ENCODE assay signal across 25 cellular contexts in genomic region chr22:33640900-33641299, GRCh38.
"Had no signal": no experiment of that assay in that cellular context is flagged by ENCODE, and none has a peak within 500 bp of the region (broad histone marks: within the 10 kb centered on the region; RNA-seq: fewer than 3 reads in every experiment).

No MANE protein-coding gene starts in this region.

- H3K27me3 Mint-ChIP-seq: activated CD4-positive, alpha-beta memory T cell treated with anti-CD3 and anti-CD28 coated beads, Interleukin-2, amount 10 ng/mL, durations not matched to agents 7 days and 5 days; activated CD4-positive, alpha-beta T cell treated with anti-CD3 and anti-CD28 coated beads, Interleukin-2, amount 10 ng/mL, durations not matched to agents 7 days and 5 days; activated naive CD8-positive, alpha-beta T cell; brain; central memory CD8-positive, alpha-beta T cell had no signal

- H3K27ac Mint-ChIP-seq: activated CD4-positive, alpha-beta memory T cell treated with anti-CD3 and anti-CD28 coated beads, Interleukin-2, amount 10 ng/mL, durations not matched to agents 7 days and 5 days; activated CD4-positive, alpha-beta T cell treated with anti-CD3 and anti-CD28 coated beads, Interleukin-2, amount 10 ng/mL, durations not matched to agents 7 days and 5 days; activated naive CD4-positive, alpha-beta T cell treated with anti-CD3 and anti-CD28 coated beads for 36 hours; activated naive CD8-positive, alpha-beta T cell; activated T-helper 17 cell treated with anti-CD3 and anti-CD28 coated beads, Interleukin-2, amount 50 U/mL, for 72 hours; brain had no signal

- FAIRE-seq: astrocyte, TTC549 had no signal

- H3K36me3 Mint-ChIP-seq: activated naive CD8-positive, alpha-beta T cell had no signal

- H3K4me1 Mint-ChIP-seq: activated CD4-positive, alpha-beta memory T cell treated with anti-CD3 and anti-CD28 coated beads, Interleukin-2, amount 10 ng/mL, durations not matched to agents 7 days and 5 days; activated CD4-positive, alpha-beta T cell treated with anti-CD3 and anti-CD28 coated beads, Interleukin-2, amount 10 ng/mL, durations not matched to agents 7 days and 5 days; activated T-helper 17 cell treated with anti-CD3 and anti-CD28 coated beads, Interleukin-2, amount 50 U/mL, for 72 hours; brain; central memory CD8-positive, alpha-beta T cell had no signal

- H3K4me2 ChIP-seq: PC-9 had no signal

- H3K27ac ChIP-seq: PC-9 had no signal

- H3K4me3 Mint-ChIP-seq: activated CD4-positive, alpha-beta memory T cell treated with anti-CD3 and anti-CD28 coated beads, Interleukin-2, amount 10 ng/mL, durations not matched to agents 7 days and 5 days; activated CD4-positive, alpha-beta T cell treated with anti-CD3 and anti-CD28 coated beads, Interleukin-2, amount 10 ng/mL, durations not matched to agents 7 days and 5 days; activated naive CD4-positive, alpha-beta T cell treated with anti-CD3 and anti-CD28 coated beads for 36 hours; activated naive CD8-positive, alpha-beta T cell; activated T-helper 17 cell treated with anti-CD3 and anti-CD28 coated beads, Interleukin-2, amount 50 U/mL, for 72 hours; brain; central memory CD8-positive, alpha-beta T cell had no signal

- H2AFZ ChIP-seq: PC-9 had no signal

- ATAC-seq: activated T-helper 17 cell treated with anti-CD3 and anti-CD28 coated beads, Interleukin-2, amount 50 U/mL, for 72 hours had no signal

- H3K4me3 ChIP-seq: PC-9 had no signal

- DNase-seq: activated CD4-positive, alpha-beta memory T cell treated with anti-CD3 and anti-CD28 coated beads, Interleukin-2, amount 10 ng/mL, durations not matched to agents 7 days and 5 days; activated CD4-positive, alpha-beta T cell treated with anti-CD3 and anti-CD28 coated beads, Interleukin-2, amount 10 ng/mL, durations not matched to agents 7 days and 5 days; activated CD4-positive, CD25-positive, alpha-beta regulatory T cell; activated gamma-delta T cell; activated naive CD4-positive, alpha-beta T cell treated with anti-CD3 and anti-CD28 coated beads for 36 hours; activated T-cell treated with anti-CD3 and anti-CD28 coated beads for 4 hours; activated T-cell treated with anti-CD3 and anti-CD28 coated beads, Interleukin-2, amount 50 U/mL, for 48 hours; amygdala; MM.1S; NCI-H1105; NCI-H1436; NCI-H1694 treated with DMSO at 0.1 percent for 48 hours; NCI-H2029 treated with DMSO at 0.1 percent for 48 hours; NCI-H446; NCI-H524; PC-9; SHP77 treated with DMSO at 0.1 percent for 48 hours; T-helper 2 cell; T1000 had no signal
